In genomic region chr20:5211803-5212714, GRCh38 we compare ENCODE assay signal across 26 cellular contexts.
"Had no signal": no experiment of that assay in that cellular context is flagged by ENCODE, and none has a peak within 500 bp of the region (broad histone marks: within the 10 kb centered on the region; RNA-seq: fewer than 3 reads in every experiment).

No MANE protein-coding gene starts in this region.

- H3K27me3 ChIP-seq: adrenal gland, gastrocnemius medialis, neutrophil, ovary, testis, transverse colon had no signal

- H3K9me3 ChIP-seq: adrenal gland, gastrocnemius medialis, lower lobe of right lung, neutrophil, ovary, prostate gland, testis, transverse colon had no signal

- H3K27ac ChIP-seq: adrenal gland, gastrocnemius medialis, lower lobe of right lung, neutrophil, ovary, prostate gland, testis, transverse colon, WERI-Rb-1 had no signal

- H3K4me3 ChIP-seq: adrenal gland, gastrocnemius medialis, lower lobe of right lung, ovary, prostate gland, testis, transverse colon had no signal

- H3K36me3 ChIP-seq: adrenal gland, gastrocnemius medialis, lower lobe of right lung, neutrophil, ovary, prostate gland, transverse colon, WERI-Rb-1 had no signal

- ATAC-seq: effector memory CD8-positive, alpha-beta T cell; gastrocnemius medialis; lower lobe of right lung; stimulated activated naive B cell treated with anti-CD40 and anti-IgM and Interleukin-4, amounts not matched to agents 10 μg/mL and 1 μg/mL and 100 μg/mL, for 72 hours had no signal

- DNase-seq: activated CD4-positive, alpha-beta memory T cell treated with anti-CD3 and anti-CD28 coated beads for 36 hours; activated CD4-positive, alpha-beta T cell treated with anti-CD3 and anti-CD28 coated beads, Interleukin-2, amount 10 ng/mL, durations not matched to agents 24 days and 14 days; activated CD4-positive, CD25-positive, alpha-beta regulatory T cell treated with anti-CD3 and anti-CD28 coated beads, Interleukin-2, amount 50 U/mL, for 72 hours; activated CD8-positive, alpha-beta memory T cell treated with anti-CD3 and anti-CD28 coated beads, Interleukin-2, amount 50 U/mL, for 4 hours; activated effector memory CD4-positive, alpha-beta T cell treated with anti-CD3 and anti-CD28 coated beads, Interleukin-2, amount 50 U/mL, for 16 hours; activated naive CD4-positive, alpha-beta T cell treated with anti-CD3 and anti-CD28 coated beads for 36 hours; activated naive CD8-positive, alpha-beta T cell treated with anti-CD3 and anti-CD28 coated beads for 36 hours; activated T-cell treated with anti-CD3 and anti-CD28 coated beads, Interleukin-2, amount 50 U/mL, for 1 hour; adrenal gland; effector memory CD8-positive, alpha-beta T cell; erythroblast; gastrocnemius medialis; glutamatergic neuron; lower lobe of right lung; mesenchymal stem cell; ovary; retina; stimulated activated CD4-positive, alpha-beta T cell treated with anti-CD3 and anti-CD28 coated beads, Interleukin-15, amount 100 ng/mL, for 24 hours; stimulated activated CD4-positive, alpha-beta T cell treated with anti-CD3 and anti-CD28 coated beads, Interleukin-2, amount 100 ng/mL, for 24 hours; stimulated activated naive B cell treated with anti-CD40 and anti-IgM and Interleukin-4, amounts not matched to agents 10 μg/mL and 1 μg/mL and 100 μg/mL, for 72 hours; T-helper 1 cell; testis; transverse colon; WERI-Rb-1 had no signal

- H3K4me1 ChIP-seq: gastrocnemius medialis, prostate gland, testis, transverse colon had no signal
